ENCODE assay signal across 1 cellular context in genomic region chr1:76256289-76257223, GRCh38.
TF ChIP-seq lines count a peak whose summit lies in the region.

No MANE protein-coding gene starts in this region.

TF ChIP-seq in neural cell, 6 proteins besides CTCF, POLR2A, EP300 and RAD21 (continued from another document):
- peak; percentile 39 for TF ChIP-seq REST (IDR thresholded peaks at IDR 0.05; ENCODE audit: borderline replicate concordance)
